Comparison of ENCODE assay signal across 24 cellular contexts in genomic region chr16:22751685-22752084, GRCh38.
"Had no signal": no experiment of that assay in that cellular context is flagged by ENCODE, and none has a peak within 500 bp of the region (broad histone marks: within the 10 kb centered on the region; RNA-seq: fewer than 3 reads in every experiment).

No MANE protein-coding gene starts in this region.

- DNase-seq: hypothalamus; immature natural killer cell; islet precursor cell; left ventricle myocardium inferior; mesendoderm; naive B cell; natural killer cell; ovary; spleen; stimulated activated CD4-positive, alpha-beta T cell treated with anti-CD3 and anti-CD28 coated beads, Interleukin-4, amount 100 ng/mL, for 24 hours; stimulated activated naive CD4-positive, alpha-beta T cell; uterus had no signal

- H3K4me3 Mint-ChIP-seq: immature natural killer cell; mesothelial cell of epicardium; natural killer cell; neural crest cell; stimulated activated effector memory CD8-positive, alpha-beta T cell treated with anti-CD3 and anti-CD28 coated beads, Interleukin-12 subunit alpha, Interleukin-12 subunit beta, amount 100 ng/mL, for 72 hours; stimulated activated naive CD8-positive, alpha-beta T cell treated with anti-CD3 and anti-CD28 coated beads, Interleukin-15, Interleukin-2, amounts not matched to agents 100 ng/mL and 50 ng/mL, for 24 hours; type B pancreatic cell had no signal

- H3K27ac ChIP-seq: left ventricle myocardium inferior, neutrophil, ovary, right atrium auricular region, skin epidermis, spleen, tibial nerve, uterus had no signal

- H3K36me3 ChIP-seq: left ventricle myocardium inferior, neutrophil, ovary, right atrium auricular region, spleen, tibial nerve, uterus had no signal

- H3K27me3 ChIP-seq: ovary, right atrium auricular region, tibial nerve, uterus had no signal

- H3K27ac Mint-ChIP-seq: immature natural killer cell; mesothelial cell of epicardium; naive B cell; natural killer cell; progenitor cell of endocrine pancreas; stimulated activated effector memory CD8-positive, alpha-beta T cell treated with anti-CD3 and anti-CD28 coated beads, Interleukin-12 subunit alpha, Interleukin-12 subunit beta, amount 100 ng/mL, for 72 hours; stimulated activated naive CD8-positive, alpha-beta T cell treated with anti-CD3 and anti-CD28 coated beads, Interleukin-15, Interleukin-2, amounts not matched to agents 100 ng/mL and 50 ng/mL, for 24 hours; type B pancreatic cell had no signal

- H3K36me3 Mint-ChIP-seq: immature natural killer cell; mesothelial cell of epicardium; naive B cell; natural killer cell; stimulated activated effector memory CD8-positive, alpha-beta T cell treated with anti-CD3 and anti-CD28 coated beads, Interleukin-12 subunit alpha, Interleukin-12 subunit beta, amount 100 ng/mL, for 72 hours; type B pancreatic cell had no signal

- H3K4me1 ChIP-seq: left ventricle myocardium inferior, right atrium auricular region, spleen, tibial nerve, uterus had no signal

- ATAC-seq: natural killer cell; sciatic nerve; stimulated activated effector memory CD8-positive, alpha-beta T cell treated with anti-CD3 and anti-CD28 coated beads, Interleukin-12 subunit alpha, Interleukin-12 subunit beta, amount 100 ng/mL, for 72 hours had no signal

- H3K9me3 Mint-ChIP-seq: stimulated activated effector memory CD8-positive, alpha-beta T cell treated with anti-CD3 and anti-CD28 coated beads, Interleukin-12 subunit alpha, Interleukin-12 subunit beta, amount 100 ng/mL, for 72 hours; stimulated activated naive CD8-positive, alpha-beta T cell treated with anti-CD3 and anti-CD28 coated beads, Interleukin-15, Interleukin-2, amounts not matched to agents 100 ng/mL and 50 ng/mL, for 24 hours; type B pancreatic cell had no signal

- H3K9me3 ChIP-seq: neutrophil, ovary, right atrium auricular region, uterus had no signal

- H3K4me1 Mint-ChIP-seq: immature natural killer cell; mesothelial cell of epicardium; naive B cell; natural killer cell; neural crest cell; stimulated activated effector memory CD8-positive, alpha-beta T cell treated with anti-CD3 and anti-CD28 coated beads, Interleukin-12 subunit alpha, Interleukin-12 subunit beta, amount 100 ng/mL, for 72 hours had no signal

- H3K4me3 ChIP-seq: left ventricle myocardium inferior, lung, ovary, right atrium auricular region, skin epidermis, spleen, tibial nerve, uterus had no signal
